8 cellular contexts compared by ENCODE assay signal in the genomic region with DNA sequence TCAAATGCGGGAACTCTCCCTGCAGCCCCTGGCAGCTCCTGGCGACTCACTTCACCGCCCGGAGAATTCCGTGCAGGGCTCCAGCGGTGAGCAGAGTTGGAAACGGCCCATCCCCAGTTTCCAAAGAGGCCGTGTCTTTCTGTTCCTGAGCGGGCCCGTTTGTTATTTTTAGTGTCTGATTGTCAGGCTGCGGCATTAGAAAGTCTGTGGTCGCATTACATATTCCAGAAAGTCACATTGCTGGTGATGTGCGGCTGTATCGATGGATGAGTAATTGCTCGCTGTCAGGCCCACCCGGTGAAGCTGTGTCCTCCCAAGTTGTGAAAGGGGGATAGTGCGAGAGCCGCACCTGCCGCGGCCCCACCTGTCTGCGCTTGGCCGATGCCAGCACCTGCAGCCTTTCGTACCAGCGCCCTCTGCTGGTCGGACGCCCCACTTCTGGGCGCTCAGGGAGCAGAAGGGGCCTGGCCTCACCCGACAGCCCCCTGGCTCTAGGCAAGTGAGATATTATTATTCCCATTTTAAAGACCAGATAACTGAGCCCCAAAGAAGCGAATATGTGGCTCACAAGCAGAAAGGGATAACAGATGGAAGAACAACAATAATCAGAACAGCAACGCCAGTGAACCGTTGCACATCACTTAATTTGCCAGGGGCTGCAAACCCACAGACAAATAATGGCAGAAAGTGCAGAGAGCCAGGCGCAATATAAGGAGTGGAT.
DNase-seq lines count a peak whose midpoint lies in the region; ATAC-seq and TF ChIP-seq lines count a peak whose summit lies in the region.

No MANE protein-coding gene starts in this region.

- H3K4me1 Mint-ChIP-seq in brain: peaks cover 22% of the 10 kb centered on the region

- DNase-seq in CD1c-positive myeloid dendritic cell (ENCODE audit: extremely low spot score) (peak; percentile 64), NAMALWA (ENCODE audit: low spot score) (peak; percentile 63), islet precursor cell (peak; percentile 79), foreskin melanocyte (no peak)
- peak; percentile 76 for DNase-seq in stimulated activated CD4-positive, alpha-beta T cell treated with anti-CD3 and anti-CD28 coated beads, Interleukin-1b, Interleukin-23, amount 100 ng/mL, for 48 hours

- no peaks in the 10 kb centered on the region for H3K36me3 Mint-ChIP-seq in brain

- TF ChIP-seq CTCF in VCaP (conservative IDR thresholded peaks at IDR 0.05): peak; percentile 97
- TF ChIP-seq CTCF in brain (conservative IDR thresholded peaks at IDR 0.05): peak; percentile 79 to 95

- peaks cover 0 to 9% (median 8%) of the 10 kb centered on the region in 5 experiments for H3K9me3 Mint-ChIP-seq in brain

- H3K4me3 Mint-ChIP-seq in brain: peak overlapping the region in 1 of 5 experiments; percentile 61

- peak overlapping the region; percentile 20; the same call in 1 of the 2 replicates for H3K27ac ChIP-seq in VCaP

- peak; percentile 82 for ATAC-seq in GM21576 (IDR thresholded peaks at IDR 0.05; ENCODE audit: unreplicated experiment)

- H3K27me3 Mint-ChIP-seq in brain: peaks cover 5% of the 10 kb centered on the region

- peak overlapping the region in 1 of 5 experiments; percentile 75 for H3K27ac Mint-ChIP-seq in brain
